ENCODE assay signal across 9 cellular contexts in genomic region chr1:201016211-201016651, GRCh38. TPM values are rescaled to one million over a fixed set of nuclear protein-coding genes. Genes with fewer than 3 reads are reported as not detected.
DNase-seq lines count a peak whose midpoint lies in the region; ATAC-seq and TF ChIP-seq lines count a peak whose summit lies in the region.
"Had no signal": no experiment of that assay in that cellular context is flagged by ENCODE, and none has a peak within 500 bp of the region (broad histone marks: within the 10 kb centered on the region; RNA-seq: fewer than 3 reads in every experiment).

No MANE protein-coding gene starts in this region.

- H3K4me1 ChIP-seq in adipocyte (ENCODE audit: control insufficient read depth, insufficient read depth, low read length) (peaks cover 9% of the 10 kb centered on the region), Caco-2 (peaks cover 16% of the 10 kb centered on the region)
- peaks cover 86 to 98% of the 10 kb centered on the region in 2 donors for H3K4me1 ChIP-seq in naive thymus-derived CD4-positive, alpha-beta T cell (ENCODE audit: control insufficient read depth in 2 of 2, insufficient read depth in 2 of 2, low read length in 2 of 2)

- H3K9ac ChIP-seq in adipocyte (ENCODE audit: low read length) = no peak overlapping the region

- H3K36me3 ChIP-seq in adipocyte (ENCODE audit: control insufficient read depth, insufficient read depth, low read length, severe bottlenecking) = no peaks in the 10 kb centered on the region
- H3K36me3 ChIP-seq in naive thymus-derived CD4-positive, alpha-beta T cell (ENCODE audit: control insufficient read depth in 2 of 3, insufficient read depth in 3 of 3, low read length in 3 of 3) = no peaks in the 10 kb centered on the region
- H3K36me3 ChIP-seq in Caco-2 (ENCODE audit: control insufficient read depth, insufficient read depth, low read length) = no peaks in the 10 kb centered on the region

- DNase-seq in D341Med (ENCODE audit: low spot score) = peak; percentile 92
- DNase-seq in NCI-H1092 (lab: John Stamatoyannopoulos, UW) = peak; percentile 84
- peak; percentile 55 for DNase-seq in adipocyte (ENCODE audit: low read depth)
- DNase-seq in naive thymus-derived CD4-positive, alpha-beta T cell = no peak
- DNase-seq in posterior vena cava (ENCODE audit: low spot score) = no peak
- no peak for DNase-seq in Caco-2
- no peak for DNase-seq in iPS-NIHi7 (ENCODE audit: extremely low spot score)

- H3K4me1 Mint-ChIP-seq in naive thymus-derived CD4-positive, alpha-beta T cell = peaks cover 81 to 100% (median 95%) of the 10 kb centered on the region in 7 donors
- peaks cover 19% of the 10 kb centered on the region for H3K4me1 Mint-ChIP-seq in Caco-2 (ENCODE audit: low read depth, unreplicated experiment)

- intact Hi-C loops in naive thymus-derived CD4-positive, alpha-beta T cell (cut with micrococcal nuclease) = loop anchor here in 1 of 2 donors (10.0 kb wide), 1 partner anchor 489 kb away; the partner anchor contains the start of gene CSRP1
- intact Hi-C loops in posterior vena cava (cut with DNase I) = loop anchor here in 1 of 2 donors (5.0 kb wide), 1 partner anchor 66 kb away; no protein-coding TSS in a partner anchor
- intact Hi-C loops in Caco-2 (cut with micrococcal nuclease; ENCODE audit: unreplicated experiment) = no loop called here

- BruUV-seq in Caco-2 (replicated peaks; lab: Mats Ljungman, UMichigan) = no TSS peak

- peaks cover 0 to 18% (median 3%) of the 10 kb centered on the region in 5 donors for H3K36me3 Mint-ChIP-seq in naive thymus-derived CD4-positive, alpha-beta T cell
- H3K36me3 Mint-ChIP-seq in Caco-2 (ENCODE audit: insufficient read depth, unreplicated experiment) = no peaks in the 10 kb centered on the region

- ATAC-seq in naive thymus-derived CD4-positive, alpha-beta T cell = no peak
- no peak for ATAC-seq in HG03342 (IDR thresholded peaks at IDR 0.05; ENCODE audit: unreplicated experiment)

- H3K4me3 ChIP-seq in adipocyte (ENCODE audit: low read length) = no peak overlapping the region
- H3K4me3 ChIP-seq in naive thymus-derived CD4-positive, alpha-beta T cell (ENCODE audit: low read length) = no peak overlapping the region
- H3K4me3 ChIP-seq in Caco-2 (ENCODE audit: low read depth, low read length) = no peak overlapping the region
- H3K4me3 ChIP-seq: lung had no signal

- H3K27me3 Mint-ChIP-seq in naive thymus-derived CD4-positive, alpha-beta T cell = no peaks in the 10 kb centered on the region
- no peaks in the 10 kb centered on the region for H3K27me3 Mint-ChIP-seq in Caco-2 (ENCODE audit: insufficient read depth, unreplicated experiment)

- peak overlapping the region; percentile 56 to 98 (median 92) for H3K27ac Mint-ChIP-seq in naive thymus-derived CD4-positive, alpha-beta T cell
- H3K27ac Mint-ChIP-seq in Caco-2 (ENCODE audit: unreplicated experiment) = no peak overlapping the region

- H3K9me3 Mint-ChIP-seq in naive thymus-derived CD4-positive, alpha-beta T cell = peaks cover 0 to 2% (median 0%) of the 10 kb centered on the region in 11 donors
- H3K9me3 Mint-ChIP-seq in Caco-2 (ENCODE audit: unreplicated experiment) = no peaks in the 10 kb centered on the region

- POLR2A ChIA-PET in naive thymus-derived CD4-positive, alpha-beta T cell (lab: Charles Lee) = interaction anchor here (0.6 to 1.2 kb wide), 2 partner anchors 9 to 37 kb away, joined by 3 to 6 read pairs; no protein-coding TSS in a partner anchor
- POLR2A ChIA-PET in Caco-2 (lab: Charles Lee) = no interaction called here

- H3K9me3 ChIP-seq in adipocyte (ENCODE audit: control insufficient read depth, low read length) (no peaks in the 10 kb centered on the region), Caco-2 (no peaks in the 10 kb centered on the region)
- no peaks in the 10 kb centered on the region for H3K9me3 ChIP-seq in naive thymus-derived CD4-positive, alpha-beta T cell (ENCODE audit: control insufficient read depth in 2 of 3, low read length in 3 of 3)

- peak overlapping the region; percentile 15 for H3K27ac ChIP-seq in naive thymus-derived CD4-positive, alpha-beta T cell (ENCODE audit: low read depth, low read length)

- H3K4me3 Mint-ChIP-seq in naive thymus-derived CD4-positive, alpha-beta T cell = peak overlapping the region in 9 of 10 donors; percentile 48 to 100 (median 63)
- H3K4me3 Mint-ChIP-seq in Caco-2 (ENCODE audit: unreplicated experiment) = no peak overlapping the region

- CTCF ChIA-PET in naive thymus-derived CD4-positive, alpha-beta T cell (lab: Charles Lee) = interaction anchor here (0.5 to 2.2 kb wide), 5 partner anchors 8 to 388 kb away, joined by 3 to 7 read pairs (median 3); partner anchors contain the start of gene KIF21B
- CTCF ChIA-PET in Caco-2 (lab: Charles Lee) = interaction anchor here (1.1 kb wide), 1 partner anchor 45 kb away, joined by 5 read pairs; no protein-coding TSS in a partner anchor

- H3K27me3 ChIP-seq in adipocyte (replicated peaks; ENCODE audit: control insufficient read depth, insufficient read depth, low read length) (peaks cover 45% of the 10 kb centered on the region), Caco-2 (replicated peaks; ENCODE audit: control insufficient read depth, insufficient read depth, low read length) (no peaks in the 10 kb centered on the region)
- H3K27me3 ChIP-seq in naive thymus-derived CD4-positive, alpha-beta T cell (ENCODE audit: control insufficient read depth in 2 of 2, insufficient read depth in 2 of 2, low read length in 2 of 2) = no peaks in the 10 kb centered on the region

- TF ChIP-seq CTCF in Caco-2 (IDR thresholded peaks at IDR 0.05; ENCODE audit: insufficient read depth in 1 of 2, low read depth in 1 of 2, low read length in 1 of 2, severe bottlenecking in 1 of 2, unreplicated experiment in 1 of 2) = no peak

RNA-seq across cellular contexts. Expression of gene KIF21B, which starts 7.3 kb away (rescaled TPM):
- 10 to 100 TPM; 68.3 to 97.6 (median 73.4) TPM for total RNA-seq in naive thymus-derived CD4-positive, alpha-beta T cell
- 1 to 10 TPM; 3.0 to 8.1 TPM for polyA plus RNA-seq in naive thymus-derived CD4-positive, alpha-beta T cell
- total RNA-seq in posterior vena cava = 1 to 10 TPM; 2.6 to 2.9 TPM
- 2.4 and 2.6 TPM in 2 replicates for total RNA-seq in Caco-2 (2022)

Comparison
In these comparisons a context has a peak if more than half of its experiments do, and no peak if none do; other contexts are left out.
1. DNase-seq: peak in D341Med (single experiment), NCI-H1092 (single experiment) and adipocyte (single experiment); none in naive thymus-derived CD4-positive, alpha-beta T cell (0 of 9), posterior vena cava (single experiment), Caco-2 (0 of 2) and iPS-NIHi7 (single experiment).
2. RNA of gene KIF21B, which starts 7.3 kb away (total RNA-seq): 68.3 to 97.6 TPM in naive thymus-derived CD4-positive, alpha-beta T cell; 2.6 to 2.9 TPM in posterior vena cava and 2.4 to 2.6 TPM in Caco-2; every median in the first group is over 10 times any median in the second.